Comparison of ENCODE assay signal across 24 cellular contexts in genomic region chr2:231902598-231902997, GRCh38. TPM values are rescaled to one million over a fixed set of nuclear protein-coding genes. Genes with fewer than 3 reads are reported as not detected.
DNase-seq lines count a peak whose midpoint lies in the region; ATAC-seq, FAIRE-seq and TF ChIP-seq lines count a peak whose summit lies in the region.
"Had no signal": no experiment of that assay in that cellular context is flagged by ENCODE, and none has a peak within 500 bp of the region (broad histone marks: within the 10 kb centered on the region; RNA-seq: fewer than 3 reads in every experiment).

No MANE protein-coding gene starts in this region.

- H3K9me3 ChIP-seq in left ventricle myocardium inferior (replicated peaks) (no peaks in the 10 kb centered on the region), right cardiac atrium (ENCODE audit: control insufficient read depth, low read length) (no peaks in the 10 kb centered on the region), kidney (ENCODE audit: control insufficient read depth in 1 of 2, low read length in 2 of 2) (no peaks in the 10 kb centered on the region), spleen (no peaks in the 10 kb centered on the region)
- H3K9me3 ChIP-seq: BLaER1, Caco-2, HAP-1 had no signal

- H3K4me3 ChIP-seq in left ventricle myocardium inferior, result no peak overlapping the region
- H3K4me3 ChIP-seq in right cardiac atrium (ENCODE audit: low read length), result no peak overlapping the region
- no peak overlapping the region for H3K4me3 ChIP-seq in kidney (ENCODE audit: low read length in 2 of 2)
- no peak overlapping the region for H3K4me3 ChIP-seq in spleen
- H3K4me3 ChIP-seq: BLaER1, HAP-1 had no signal

- H3K27me3 ChIP-seq in left ventricle myocardium inferior (ENCODE audit: low read depth), result peaks cover 31% of the 10 kb centered on the region
- H3K27me3 ChIP-seq in right cardiac atrium (ENCODE audit: control insufficient read depth, insufficient read depth), result no peaks in the 10 kb centered on the region
- peaks cover 0 to 27% (median 0%) of the 10 kb centered on the region in 7 donors for H3K27me3 ChIP-seq in spleen (replicated peaks in 1 of 7)
- H3K27me3 ChIP-seq: BLaER1 had no signal

- no peak for FAIRE-seq in kidney (lab: Jason Lieb, UNC)
- FAIRE-seq: A204.1, GM12892, H54 had no signal

- H3K27ac ChIP-seq in left ventricle myocardium inferior (replicated peaks) (no peak overlapping the region), right cardiac atrium (ENCODE audit: low read length) (no peak overlapping the region), kidney (ENCODE audit: low read depth in 2 of 2, low read length in 2 of 2) (no peak overlapping the region), spleen (no peak overlapping the region)
- H3K27ac ChIP-seq: 22Rv1, BLaER1, C4-2B had no signal

- DNase-seq in activated effector memory CD4-positive, alpha-beta T cell treated with anti-CD3 and anti-CD28 coated beads, Interleukin-2, amount 50 U/mL, for 16 hours, result peak; percentile 24
- DNase-seq in activated effector memory CD4-positive, alpha-beta T cell treated with Interleukin-2 at 50 U/mL for 16 hours, result no peak
- peak; percentile 5 for DNase-seq in left ventricle myocardium inferior
- no peak for DNase-seq in right cardiac atrium
- DNase-seq in kidney, result peak; percentile 1
- DNase-seq in spleen, result peak; percentile 29
- DNase-seq in NCI-H187 treated with DMSO at 0.1 percent for 48 hours (lab: John Stamatoyannopoulos, UW), result no peak
- no peak for DNase-seq in erythroblast (lab: John Stamatoyannopoulos, UW)
- DNase-seq: Caco-2; CD4-positive, CD25-positive, alpha-beta regulatory T cell; CD8-positive, alpha-beta T cell; DMS153; DND-41; GDM1; GOT3; HFFc6 had no signal

- H3K4me1 ChIP-seq in left ventricle myocardium inferior (no peaks in the 10 kb centered on the region), right cardiac atrium (ENCODE audit: control insufficient read depth, insufficient read depth, low read length) (no peaks in the 10 kb centered on the region), kidney (ENCODE audit: control insufficient read depth in 1 of 2, insufficient read depth in 1 of 2, low read depth in 1 of 2, low read length in 2 of 2) (no peaks in the 10 kb centered on the region), spleen (no peaks in the 10 kb centered on the region)
- H3K4me1 ChIP-seq: Caco-2 had no signal

- H3K36me3 ChIP-seq in left ventricle myocardium inferior (no peaks in the 10 kb centered on the region), kidney (ENCODE audit: control insufficient read depth in 1 of 2, insufficient read depth in 2 of 2, low read length in 2 of 2) (no peaks in the 10 kb centered on the region), spleen (no peaks in the 10 kb centered on the region)
- H3K36me3 ChIP-seq: BLaER1, HAP-1 had no signal

- TF ChIP-seq POLR2A in spleen (IDR thresholded peaks at IDR 0.05), result no peak
- TF ChIP-seq POLR2A in erythroblast (IDR thresholded peaks at IDR 0.05; ENCODE audit: low read length), result no peak

- no peak for TF ChIP-seq CTCF in left ventricle myocardium inferior (IDR thresholded peaks at IDR 0.05; ENCODE audit: borderline replicate concordance)
- TF ChIP-seq CTCF in kidney (IDR thresholded peaks at IDR 0.05; ENCODE audit: borderline replicate concordance, extremely low read depth, insufficient read depth), result no peak
- TF ChIP-seq CTCF in spleen (IDR thresholded peaks at IDR 0.05 in 8 of 11, conservative IDR thresholded peaks at IDR 0.05 in 3 of 11), result no peak

- ATAC-seq in right cardiac atrium, result no peak
- ATAC-seq: CD8-positive, alpha-beta T cell had no signal

- intact Hi-C loops in left ventricle myocardium inferior (cut with micrococcal nuclease), result loop anchor here (10.0 kb wide), 1 partner anchor 532 kb away; no protein-coding TSS in a partner anchor
- intact Hi-C loops in right cardiac atrium (cut with DNase I), result loop anchor here in 3 of 4 donors (5.0 to 10.0 kb wide), 3 partner anchors 535 to 622 kb away; partner anchors contain the start of genes PRSS56 (in 2 of the 3) and CHRND (in 1 of the 3)
- intact Hi-C loops in kidney (cut with DNase I), result no loop called here
- intact Hi-C loops in spleen (cut with DNase I; ENCODE audit: low total_unique reads), result no loop called here

- WGBS in right cardiac atrium, result 80% methylated on average over 5 of the region's 5 CpGs
- 74 to 88% (median 81%) methylated on average over 5 of the region's 5 CpGs for WGBS in spleen, 5 donors

- no peak overlapping the region for H3K9ac ChIP-seq in kidney (ENCODE audit: low read length in 2 of 2)
- H3K9ac ChIP-seq: BLaER1 had no signal

RNA-seq across cellular contexts. Expression of gene NPPC, which starts 23.6 kb away (rescaled TPM):
- total RNA-seq in left ventricle myocardium inferior (3.0 TPM), right cardiac atrium (10 to 100 TPM in 1 of 4 donors, 1 to 10 TPM in 3; 2.1 to 14.0 (median 3.4) TPM), kidney (not detected), spleen (under 1 TPM in 1 of 7 donors, not detected in 6; 0.93 TPM)
- polyA plus RNA-seq in right cardiac atrium (1.7 TPM), kidney (ENCODE audit: insufficient read depth, low read depth, low replicate concordance) (not detected), spleen (1 to 10 TPM in 1 of 3 donors, under 1 TPM in 2; 0.10 to 2.2 (median 0.76) TPM)
- total RNA-seq: Caco-2; CD4-positive, CD25-positive, alpha-beta regulatory T cell; HFFc6 had no signal
- polyA plus RNA-seq: AG04450; CD4-positive, CD25-positive, alpha-beta regulatory T cell had no signal

RNA-seq across cellular contexts. Expression of gene DIS3L2, which starts 58.9 kb away (rescaled TPM):
- total RNA-seq in left ventricle myocardium inferior (17.0 TPM), right cardiac atrium (10 to 100 TPM; 19.2 to 25.4 (median 22.4) TPM), kidney (47.7 TPM), spleen (10 to 100 TPM; 30.7 to 59.8 (median 40.3) TPM)
- polyA plus RNA-seq in right cardiac atrium (11.0 TPM), kidney (ENCODE audit: insufficient read depth, low read depth, low replicate concordance) (12.3 TPM), spleen (10 to 100 TPM in 2 of 3 donors, 1 to 10 TPM in 1; 9.1 to 15.6 (median 11.7) TPM)

Comparison
In these comparisons a context has a peak if more than half of its experiments do, and no peak if none do; other contexts are left out.
1. DNase-seq: peak in activated effector memory CD4-positive, alpha-beta T cell treated with anti-CD3 and anti-CD28 coated beads, Interleukin-2, amount 50 U/mL, for 16 hours (single experiment), left ventricle myocardium inferior (single experiment), kidney (single experiment) and spleen (single experiment); none in activated effector memory CD4-positive, alpha-beta T cell treated with Interleukin-2 at 50 U/mL for 16 hours (single experiment), right cardiac atrium (0 of 3), NCI-H187 treated with DMSO at 0.1 percent for 48 hours (single experiment) and erythroblast (0 of 2).
2. intact Hi-C loops: an anchor here in left ventricle myocardium inferior (10.0 kb wide) and right cardiac atrium (5.0 to 10.0 kb wide); none called in kidney and spleen.